Comparison of ENCODE assay signal across 11 cellular contexts in genomic region chrX:9746148-9746880, GRCh38. TPM values are rescaled to one million over a fixed set of nuclear protein-coding genes. Genes with fewer than 3 reads are reported as not detected.
DNase-seq lines count a peak whose midpoint lies in the region; ATAC-seq and TF ChIP-seq lines count a peak whose summit lies in the region.
"Had no signal": no experiment of that assay in that cellular context is flagged by ENCODE, and none has a peak within 500 bp of the region (broad histone marks: within the 10 kb centered on the region; RNA-seq: fewer than 3 reads in every experiment).

No MANE protein-coding gene starts in this region.

- H3K9me3 ChIP-seq in mesodermal cell (ENCODE audit: control insufficient read depth, low read length): no peaks in the 10 kb centered on the region

- H3K4me3 ChIP-seq in NB4 (ENCODE audit: low read depth, low read length) (no peak overlapping the region), mesodermal cell (ENCODE audit: extremely low read depth, insufficient read depth, low read length, poor library complexity, severe bottlenecking) (no peak overlapping the region)

- no peak for TF ChIP-seq POLR2A in NB4 (IDR thresholded peaks at IDR 0.05; ENCODE audit: extremely low read depth, insufficient read length)

- DNase-seq in EL (peak; percentile 50), NB4 (ENCODE audit: low read depth) (peak; percentile 23), dermis microvascular lymphatic vessel endothelial cell (ENCODE audit: low read depth in 2 of 2) (peak; percentile 87 to 93), NCI-H69 (lab: John Stamatoyannopoulos, UW) (no peak), HuH-7.5 (ENCODE audit: low spot score) (no peak)
- DNase-seq: NCI-H2171 had no signal

- H3K27ac ChIP-seq in mesodermal cell (ENCODE audit: low read depth, low read length, severe bottlenecking): peak overlapping the region; percentile 99
- H3K27ac ChIP-seq: HL-60 had no signal

- peaks cover 16% of the 10 kb centered on the region for H3K4me1 ChIP-seq in mesodermal cell (ENCODE audit: control insufficient read depth, insufficient read depth, low read length, poor library complexity, severe bottlenecking)

- no peak for TF ChIP-seq CTCF in NB4 (IDR thresholded peaks at IDR 0.05; ENCODE audit: low read depth, low read length)

- no peak for ATAC-seq in HG03442 (IDR thresholded peaks at IDR 0.05; ENCODE audit: unreplicated experiment)
- ATAC-seq in HG03175 (IDR thresholded peaks at IDR 0.05; ENCODE audit: unreplicated experiment): no peak

- H3K36me3 ChIP-seq in mesodermal cell (ENCODE audit: control insufficient read depth, insufficient read depth, low read length): no peaks in the 10 kb centered on the region

- 28% methylated on average over 2 of the region's 3 CpGs; no CpG with 5 or more reads in 1 of the 2 experiments for WGBS in mesodermal cell (ENCODE audit: insufficient coverage in 2 of 2), 2 experiments

RNA-seq across cellular contexts. Expression of gene GPR143, which starts 19.3 kb away (rescaled TPM):
- 2.3 and 3.7 TPM in 2 replicates for total RNA-seq in dermis microvascular lymphatic vessel endothelial cell
- polyA plus RNA-seq in mesodermal cell (2013, experiment 1 of 2): 9.7 TPM
- 8.2 TPM for polyA plus RNA-seq in mesodermal cell (2013, experiment 2 of 2)
- total RNA-seq: activated T-helper 1 cell treated with anti-CD3 and anti-CD28 coated beads, Interleukin-12 subunit alpha, Interleukin-12 subunit beta, Interleukin-2, Interleukin-4 antibody, amounts not matched to agents 30 ng/mL and 10 ng/mL and 1 ng/mL, durations not matched to agents 14 hours and 24 hours and 36 hours had no signal

RNA-seq across cellular contexts. Expression of gene SHROOM2, which starts 39.9 kb away (rescaled TPM):
- total RNA-seq in dermis microvascular lymphatic vessel endothelial cell: 5.3 and 10.1 TPM in 2 replicates
- polyA plus RNA-seq in mesodermal cell (2013, experiment 1 of 2): 13.7 TPM
- 11.6 TPM for polyA plus RNA-seq in mesodermal cell (2013, experiment 2 of 2)
- total RNA-seq: activated T-helper 1 cell treated with anti-CD3 and anti-CD28 coated beads, Interleukin-12 subunit alpha, Interleukin-12 subunit beta, Interleukin-2, Interleukin-4 antibody, amounts not matched to agents 30 ng/mL and 10 ng/mL and 1 ng/mL, durations not matched to agents 14 hours and 24 hours and 36 hours had no signal

Comparison
In these comparisons a context has a peak if more than half of its experiments do, and no peak if none do; other contexts are left out.
1. DNase-seq: peak in EL (single experiment), NB4 (single experiment) and dermis microvascular lymphatic vessel endothelial cell (2 of 2); none in NCI-H69 (single experiment) and HuH-7.5 (single experiment).